ENCODE assay signal across 8 cellular contexts in the genomic region with DNA sequence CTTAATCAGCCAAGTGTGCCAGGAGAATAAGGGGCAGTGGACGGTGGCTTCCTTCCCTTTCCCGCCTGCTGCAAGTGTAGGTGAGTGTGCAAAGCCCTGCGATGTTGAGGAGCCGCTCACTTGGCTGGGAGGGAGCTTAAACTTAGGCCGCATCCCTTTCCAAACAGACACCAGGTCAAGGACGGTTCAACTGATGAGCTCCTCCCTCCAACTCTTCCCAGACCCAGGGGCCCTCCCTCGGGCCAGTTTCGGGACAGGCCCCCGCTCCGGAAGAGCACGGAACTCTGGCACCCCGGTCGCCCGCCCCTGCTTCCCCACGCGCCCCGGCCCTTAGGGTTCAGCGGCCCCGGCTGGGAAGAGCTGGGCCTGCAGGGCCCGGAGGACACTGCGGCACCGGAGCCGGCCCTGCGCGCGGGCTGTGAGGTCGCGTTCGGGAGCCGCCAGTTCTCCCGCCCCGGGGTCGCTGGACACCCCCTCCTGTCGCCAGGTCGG. TPM values are rescaled to one million over a fixed set of nuclear protein-coding genes. Genes with fewer than 3 reads are reported as not detected.
DNase-seq lines count a peak whose midpoint lies in the region; ATAC-seq and TF ChIP-seq lines count a peak whose summit lies in the region.

No MANE protein-coding gene starts in this region.

- H3K4me1 ChIP-seq in thoracic aorta (ENCODE audit: control insufficient read depth in 1 of 2, low read depth in 2 of 2), result peaks cover 4 to 16% of the 10 kb centered on the region in 2 donors

- CTCF ChIA-PET in RWPE1 (lab: Yijun Ruan, JAX), result no interaction called here

- H3K9me3 ChIP-seq in thoracic aorta, result no peaks in the 10 kb centered on the region

- H3K27ac ChIP-seq in RWPE1 (peak overlapping the region; percentile 81), thoracic aorta (peak overlapping the region; percentile 65 to 70)

- ATAC-seq in HG02938 (IDR thresholded peaks at IDR 0.05; ENCODE audit: unreplicated experiment), result peak; percentile 13
- ATAC-seq in thoracic aorta (ENCODE audit: insufficient number of reproducible peaks, low FRiP score, low read depth), result no peak
- no peak for ATAC-seq in GM18517 (IDR thresholded peaks at IDR 0.05; ENCODE audit: unreplicated experiment)

- no peak for TF ChIP-seq CTCF in RWPE1 (conservative IDR thresholded peaks at IDR 0.05; ENCODE audit: low read depth)
- no peak for TF ChIP-seq CTCF in thoracic aorta (IDR thresholded peaks at IDR 0.05)

- peak; percentile 59 for DNase-seq in stimulated activated CD4-positive, alpha-beta T cell treated with anti-CD3 and anti-CD28 coated beads, Interleukin-15, amount 100 ng/mL, for 24 hours
- no peak for DNase-seq in stimulated activated CD4-positive, alpha-beta T cell treated with anti-CD3 and anti-CD28 coated beads, Interleukin-2, amount 100 ng/mL, for 48 hours
- DNase-seq in RWPE1 (ENCODE audit: low spot score) (peak; percentile 43), dermis blood vessel endothelial cell (peak; percentile 30), medulla oblongata (ENCODE audit: extremely low spot score) (peak; percentile 12), thoracic aorta (ENCODE audit: low spot score) (no peak)

- H3K27me3 ChIP-seq in thoracic aorta (replicated peaks; ENCODE audit: insufficient read depth), result no peaks in the 10 kb centered on the region

- POLR2A ChIA-PET in RWPE1 (lab: Yijun Ruan, JAX; ENCODE audit: low non-redundant PET), result no interaction called here

- H3K36me3 ChIP-seq in thoracic aorta, result peaks cover 18% of the 10 kb centered on the region

- peak overlapping the region; percentile 86 for H3K4me3 ChIP-seq in thoracic aorta

RNA-seq across cellular contexts. Expression of a gene that starts 0.5 kb away (rescaled TPM):
- total RNA-seq in dermis blood vessel endothelial cell (32.2 and 36.9 TPM in 2 replicates), thoracic aorta (10 to 100 TPM; 26.2 to 26.9 TPM)

RNA-seq across cellular contexts. Expression of a gene that starts 2.1 kb away (rescaled TPM):
- 39.6 and 48.5 TPM in 2 replicates for total RNA-seq in dermis blood vessel endothelial cell
- total RNA-seq in thoracic aorta, result 10 to 100 TPM; 25.7 to 26.5 TPM

Comparison
In these comparisons a context has a peak if more than half of its experiments do, and no peak if none do; other contexts are left out.
1. DNase-seq: peak in stimulated activated CD4-positive, alpha-beta T cell treated with anti-CD3 and anti-CD28 coated beads, Interleukin-15, amount 100 ng/mL, for 24 hours (single experiment), RWPE1 (single experiment), dermis blood vessel endothelial cell (single experiment) and medulla oblongata (single experiment); none in stimulated activated CD4-positive, alpha-beta T cell treated with anti-CD3 and anti-CD28 coated beads, Interleukin-2, amount 100 ng/mL, for 48 hours (0 of 2) and thoracic aorta (single experiment).